2 cellular contexts compared by ENCODE assay signal in genomic region chrX:55057691-55058249, GRCh38.
TF ChIP-seq lines count a peak whose summit lies in the region.

No MANE protein-coding gene starts in this region.

TF ChIP-seq in WTC11, 78 proteins besides CTCF, POLR2A, EP300 and RAD21:
- no peak for TF ChIP-seq RELA (CRISPR knock-in tag; IDR thresholded peaks at IDR 0.05; ENCODE audit: borderline replicate concordance)
- no peak for TF ChIP-seq NFYB (CRISPR knock-in tag; conservative IDR thresholded peaks at IDR 0.05; ENCODE audit: low read depth)
- no peak for TF ChIP-seq E2F4 (CRISPR knock-in tag; IDR thresholded peaks at IDR 0.05; ENCODE audit: borderline replicate concordance, low read depth)
- no peak for TF ChIP-seq FOXJ3 (CRISPR knock-in tag; IDR thresholded peaks at IDR 0.05; ENCODE audit: borderline replicate concordance)
- TF ChIP-seq SOX15 (CRISPR knock-in tag; IDR thresholded peaks at IDR 0.05), result no peak
- TF ChIP-seq NFATC4 (CRISPR knock-in tag; IDR thresholded peaks at IDR 0.05), result no peak

TF ChIP-seq in endothelial cell of umbilical vein, 7 proteins besides CTCF, POLR2A, EP300 and RAD21:
- TF ChIP-seq POLR2AphosphoS5 (IDR thresholded peaks at IDR 0.05; ENCODE audit: insufficient read depth, low read depth, low read length) (no peak), GATA2 (IDR thresholded peaks at IDR 0.05; ENCODE audit: insufficient read depth, insufficient read length, low read depth, low read length) (no peak), JUN (IDR thresholded peaks at IDR 0.05; ENCODE audit: borderline replicate concordance, insufficient read depth, insufficient read length, low read depth) (no peak), FOS (IDR thresholded peaks at IDR 0.05; ENCODE audit: borderline replicate concordance, insufficient read depth, low read length) (no peak), EZH2 (IDR thresholded peaks at IDR 0.05; ENCODE audit: borderline replicate concordance, low read depth, low read length, severe bottlenecking) (no peak), MAX (IDR thresholded peaks at IDR 0.05; ENCODE audit: insufficient read depth, insufficient read length) (no peak), MYC (IDR thresholded peaks at IDR 0.05; ENCODE audit: low read depth, low read length) (no peak)
